ENCODE assay signal across 29 cellular contexts in genomic region chr19:38508507-38508906, GRCh38.
"Had no signal": no experiment of that assay in that cellular context is flagged by ENCODE, and none has a peak within 500 bp of the region (broad histone marks: within the 10 kb centered on the region; RNA-seq: fewer than 3 reads in every experiment).

No MANE protein-coding gene starts in this region.

- H3K9me3 ChIP-seq: left lung, lower lobe of right lung, neutrophil, ovary, right atrium auricular region, stomach, suprapubic skin, thoracic aorta, tibial artery, upper lobe of right lung had no signal

- H3K27ac ChIP-seq: left lung, lower lobe of right lung, neutrophil, ovary, right atrium auricular region, skin epidermis, stomach, suprapubic skin, thoracic aorta, tibial artery, upper lobe of right lung had no signal

- H3K27me3 ChIP-seq: neutrophil, ovary, right atrium auricular region, upper lobe of right lung had no signal

- H3K36me3 ChIP-seq: left lung, lower lobe of right lung, neutrophil, ovary, right atrium auricular region, stomach, suprapubic skin, thoracic aorta, tibial artery, upper lobe of right lung had no signal

- ATAC-seq: left colon; left lung; lower lobe of right lung; naive thymus-derived CD8-positive, alpha-beta T cell; sciatic nerve; stimulated activated naive B cell treated with anti-CD40 and anti-IgM and Interleukin-4, amounts not matched to agents 10 μg/mL and 1 μg/mL and 100 μg/mL, for 72 hours; stimulated activated naive CD8-positive, alpha-beta T cell treated with anti-CD3 and anti-CD28 coated beads, Interleukin-15, Interleukin-2, amounts not matched to agents 100 U/mL and 50 U/mL, for 24 hours; upper lobe of right lung had no signal

- H3K4me3 ChIP-seq: left lung, lower lobe of right lung, ovary, right atrium auricular region, skin epidermis, stomach, suprapubic skin, thoracic aorta, tibial artery, upper lobe of right lung had no signal

- DNase-seq: hypothalamus; immature natural killer cell; kidney; left colon; lower lobe of right lung; mammary epithelial cell; mesenchymal stem cell; naive thymus-derived CD8-positive, alpha-beta T cell; occipital lobe; ovary; stimulated activated CD4-positive, alpha-beta T cell treated with anti-CD3 and anti-CD28 coated beads, Interleukin-12 subunit alpha, Interleukin-12 subunit beta, amount 100 ng/mL, for 4 hours; stimulated activated CD4-positive, alpha-beta T cell treated with anti-CD3 and anti-CD28 coated beads, Interleukin-15, amount 100 ng/mL, for 24 hours; stimulated activated CD4-positive, alpha-beta T cell treated with anti-CD3 and anti-CD28 coated beads, Interleukin-2, amount 100 ng/mL, for 24 hours; stimulated activated CD4-positive, alpha-beta T cell treated with anti-CD3 and anti-CD28 coated beads, Interleukin-4, amount 100 ng/mL, for 1 hour; stimulated activated naive B cell treated with anti-CD40 and anti-IgM and Interleukin-4, amounts not matched to agents 10 μg/mL and 1 μg/mL and 100 μg/mL, for 72 hours; stimulated activated naive CD8-positive, alpha-beta T cell treated with anti-CD3 and anti-CD28 coated beads, Interleukin-15, Interleukin-2, amounts not matched to agents 100 U/mL and 50 U/mL, for 24 hours; stomach; tibial artery; trophoblast cell; upper lobe of right lung had no signal

- FAIRE-seq: islet of Langerhans, kidney, urothelium cell line had no signal

- H3K4me1 ChIP-seq: left lung, lower lobe of right lung, right atrium auricular region, stomach, suprapubic skin, tibial artery, upper lobe of right lung had no signal
